In the genomic region with DNA sequence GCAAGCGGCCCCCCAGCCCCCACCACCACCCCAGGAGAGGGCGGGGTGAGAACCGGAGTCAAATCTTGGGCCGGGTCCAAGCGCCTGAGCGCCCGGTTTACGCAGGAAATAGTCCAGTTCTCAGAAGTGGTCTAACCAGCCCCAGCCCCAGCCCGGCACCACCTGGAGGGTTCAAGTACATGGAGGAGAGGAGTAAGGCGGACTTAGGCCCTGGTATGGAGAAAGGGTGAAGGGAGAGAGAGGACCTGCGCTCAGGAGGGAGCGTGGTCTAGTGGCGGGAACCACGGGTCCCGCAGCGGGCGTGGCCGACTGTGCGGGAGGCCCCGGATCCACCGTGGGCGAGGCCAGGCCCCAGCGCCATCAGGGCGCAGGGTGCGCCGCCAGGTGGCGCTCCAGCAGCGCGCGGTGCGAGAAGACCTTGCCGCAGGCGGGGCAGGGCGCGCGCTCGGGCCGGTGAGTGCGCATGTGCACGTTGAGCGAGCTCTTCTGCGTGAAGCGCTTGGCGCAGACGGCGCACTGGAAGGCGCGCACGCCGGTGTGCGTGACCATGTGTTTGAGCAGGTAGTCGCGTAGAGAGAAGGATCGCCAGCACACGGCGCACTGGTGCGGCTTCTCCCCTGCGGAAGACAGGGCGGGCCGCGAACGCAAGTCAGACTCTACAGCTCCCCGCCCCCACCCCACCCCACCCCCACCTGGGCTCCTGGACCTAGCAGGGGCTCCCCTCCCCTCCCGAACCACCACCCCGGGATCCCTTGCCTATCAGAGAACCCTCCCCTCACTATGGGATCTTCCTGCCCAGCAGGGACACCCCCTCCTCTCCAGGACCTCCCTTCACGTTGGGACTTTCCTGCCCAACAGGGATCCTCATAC, we compare ENCODE assay signal across 1 cellular context.
TF ChIP-seq lines count a peak whose summit lies in the region.

No MANE protein-coding gene starts in this region.

TF ChIP-seq in K562, 482 proteins besides CTCF, POLR2A, EP300 and RAD21 (continued from another document and continues in another):
- TF ChIP-seq, protein P1, sequence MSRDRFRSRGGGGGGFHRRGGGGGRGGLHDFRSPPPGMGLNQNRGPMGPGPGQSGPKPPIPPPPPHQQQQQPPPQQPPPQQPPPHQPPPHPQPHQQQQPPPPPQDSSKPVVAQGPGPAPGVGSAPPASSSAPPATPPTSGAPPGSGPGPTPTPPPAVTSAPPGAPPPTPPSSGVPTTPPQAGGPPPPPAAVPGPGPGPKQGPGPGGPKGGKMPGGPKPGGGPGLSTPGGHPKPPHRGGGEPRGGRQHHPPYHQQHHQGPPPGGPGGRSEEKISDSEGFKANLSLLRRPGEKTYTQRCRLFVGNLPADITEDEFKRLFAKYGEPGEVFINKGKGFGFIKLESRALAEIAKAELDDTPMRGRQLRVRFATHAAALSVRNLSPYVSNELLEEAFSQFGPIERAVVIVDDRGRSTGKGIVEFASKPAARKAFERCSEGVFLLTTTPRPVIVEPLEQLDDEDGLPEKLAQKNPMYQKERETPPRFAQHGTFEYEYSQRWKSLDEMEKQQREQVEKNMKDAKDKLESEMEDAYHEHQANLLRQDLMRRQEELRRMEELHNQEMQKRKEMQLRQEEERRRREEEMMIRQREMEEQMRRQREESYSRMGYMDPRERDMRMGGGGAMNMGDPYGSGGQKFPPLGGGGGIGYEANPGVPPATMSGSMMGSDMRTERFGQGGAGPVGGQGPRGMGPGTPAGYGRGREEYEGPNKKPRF (IDR thresholded peaks at IDR 0.05; ENCODE audit: low read depth, low read length): no peak
- TF ChIP-seq ZNF347 (CRISPR knock-in tag; IDR thresholded peaks at IDR 0.05; ENCODE audit: low read depth): no peak
- TF ChIP-seq, protein P2, sequence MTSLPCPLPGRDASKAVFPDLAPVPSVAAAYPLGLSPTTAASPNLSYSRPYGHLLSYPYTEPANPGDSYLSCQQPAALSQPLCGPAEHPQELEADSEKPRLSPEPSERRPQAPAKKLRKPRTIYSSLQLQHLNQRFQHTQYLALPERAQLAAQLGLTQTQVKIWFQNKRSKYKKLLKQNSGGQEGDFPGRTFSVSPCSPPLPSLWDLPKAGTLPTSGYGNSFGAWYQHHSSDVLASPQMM (CRISPR knock-in tag; IDR thresholded peaks at IDR 0.05): no peak
- no peak for TF ChIP-seq CBX3 (IDR thresholded peaks at IDR 0.05; ENCODE audit: borderline replicate concordance in 1 of 2, low read length in 2 of 2)
- no peak for TF ChIP-seq ZNF253 (CRISPR knock-in tag; conservative IDR thresholded peaks at IDR 0.05)
- peak; percentile 51 for TF ChIP-seq U2AF1 (optimal IDR thresholded peaks at IDR 0.05; ENCODE audit: low read depth, low read length)
- no peak for TF ChIP-seq RBM39 (optimal IDR thresholded peaks at IDR 0.05; ENCODE audit: low read depth, low read length)
- 0 out of 4 replicates have a peak, but pooled peaks of 1 of the 2 experiments have one; percentile 51 for TF ChIP-seq RCOR1 (IDR thresholded peaks at IDR 0.05; ENCODE audit: borderline replicate concordance in 1 of 2, low read depth in 2 of 2, low read length in 2 of 2)
- TF ChIP-seq ARID2 (IDR thresholded peaks at IDR 0.05): no peak
- TF ChIP-seq CAMTA2 (CRISPR knock-in tag; conservative IDR thresholded peaks at IDR 0.05): no peak
- TF ChIP-seq SREBF1 (IDR thresholded peaks at IDR 0.05; ENCODE audit: borderline replicate concordance, low read depth, low read length): no peak
- peak; percentile 53 for TF ChIP-seq HNRNPK (IDR thresholded peaks at IDR 0.05; ENCODE audit: low read depth, low read length, poor library complexity, severe bottlenecking)
- TF ChIP-seq, protein P3, sequence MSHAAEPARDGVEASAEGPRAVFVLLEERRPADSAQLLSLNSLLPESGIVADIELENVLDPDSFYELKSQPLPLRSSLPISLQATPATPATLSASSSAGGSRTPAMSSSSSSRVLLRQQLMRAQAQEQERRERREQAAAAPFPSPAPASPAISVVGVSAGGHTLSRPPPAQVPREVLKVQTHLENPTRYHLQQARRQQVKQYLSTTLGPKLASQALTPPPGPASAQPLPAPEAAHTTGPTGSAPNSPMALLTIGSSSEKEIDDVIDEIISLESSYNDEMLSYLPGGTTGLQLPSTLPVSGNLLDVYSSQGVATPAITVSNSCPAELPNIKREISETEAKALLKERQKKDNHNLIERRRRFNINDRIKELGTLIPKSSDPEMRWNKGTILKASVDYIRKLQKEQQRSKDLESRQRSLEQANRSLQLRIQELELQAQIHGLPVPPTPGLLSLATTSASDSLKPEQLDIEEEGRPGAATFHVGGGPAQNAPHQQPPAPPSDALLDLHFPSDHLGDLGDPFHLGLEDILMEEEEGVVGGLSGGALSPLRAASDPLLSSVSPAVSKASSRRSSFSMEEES (CRISPR knock-in tag; IDR thresholded peaks at IDR 0.05): no peak
- TF ChIP-seq ZNF175 (CRISPR knock-in tag; IDR thresholded peaks at IDR 0.05; ENCODE audit: low read depth): no peak
- TF ChIP-seq SAFB2 (IDR thresholded peaks at IDR 0.05; ENCODE audit: borderline replicate concordance, low read depth, low read length, severe bottlenecking): no peak
- no peak for TF ChIP-seq ZNF785 (CRISPR knock-in tag; IDR thresholded peaks at IDR 0.05)
- TF ChIP-seq MCM3 (IDR thresholded peaks at IDR 0.05): no peak
- TF ChIP-seq, protein P4, sequence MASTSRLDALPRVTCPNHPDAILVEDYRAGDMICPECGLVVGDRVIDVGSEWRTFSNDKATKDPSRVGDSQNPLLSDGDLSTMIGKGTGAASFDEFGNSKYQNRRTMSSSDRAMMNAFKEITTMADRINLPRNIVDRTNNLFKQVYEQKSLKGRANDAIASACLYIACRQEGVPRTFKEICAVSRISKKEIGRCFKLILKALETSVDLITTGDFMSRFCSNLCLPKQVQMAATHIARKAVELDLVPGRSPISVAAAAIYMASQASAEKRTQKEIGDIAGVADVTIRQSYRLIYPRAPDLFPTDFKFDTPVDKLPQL (IDR thresholded peaks at IDR 0.05; ENCODE audit: extremely low read depth, insufficient read length): no peak
- TF ChIP-seq ZC3H11A (IDR thresholded peaks at IDR 0.05; ENCODE audit: low read depth, low read length): no peak
- TF ChIP-seq, protein P5, sequence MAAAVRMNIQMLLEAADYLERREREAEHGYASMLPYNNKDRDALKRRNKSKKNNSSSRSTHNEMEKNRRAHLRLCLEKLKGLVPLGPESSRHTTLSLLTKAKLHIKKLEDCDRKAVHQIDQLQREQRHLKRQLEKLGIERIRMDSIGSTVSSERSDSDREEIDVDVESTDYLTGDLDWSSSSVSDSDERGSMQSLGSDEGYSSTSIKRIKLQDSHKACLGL (CRISPR knock-in tag; IDR thresholded peaks at IDR 0.05; ENCODE audit: borderline replicate concordance, poor library complexity, severe bottlenecking): no peak
- TF ChIP-seq, protein P6, sequence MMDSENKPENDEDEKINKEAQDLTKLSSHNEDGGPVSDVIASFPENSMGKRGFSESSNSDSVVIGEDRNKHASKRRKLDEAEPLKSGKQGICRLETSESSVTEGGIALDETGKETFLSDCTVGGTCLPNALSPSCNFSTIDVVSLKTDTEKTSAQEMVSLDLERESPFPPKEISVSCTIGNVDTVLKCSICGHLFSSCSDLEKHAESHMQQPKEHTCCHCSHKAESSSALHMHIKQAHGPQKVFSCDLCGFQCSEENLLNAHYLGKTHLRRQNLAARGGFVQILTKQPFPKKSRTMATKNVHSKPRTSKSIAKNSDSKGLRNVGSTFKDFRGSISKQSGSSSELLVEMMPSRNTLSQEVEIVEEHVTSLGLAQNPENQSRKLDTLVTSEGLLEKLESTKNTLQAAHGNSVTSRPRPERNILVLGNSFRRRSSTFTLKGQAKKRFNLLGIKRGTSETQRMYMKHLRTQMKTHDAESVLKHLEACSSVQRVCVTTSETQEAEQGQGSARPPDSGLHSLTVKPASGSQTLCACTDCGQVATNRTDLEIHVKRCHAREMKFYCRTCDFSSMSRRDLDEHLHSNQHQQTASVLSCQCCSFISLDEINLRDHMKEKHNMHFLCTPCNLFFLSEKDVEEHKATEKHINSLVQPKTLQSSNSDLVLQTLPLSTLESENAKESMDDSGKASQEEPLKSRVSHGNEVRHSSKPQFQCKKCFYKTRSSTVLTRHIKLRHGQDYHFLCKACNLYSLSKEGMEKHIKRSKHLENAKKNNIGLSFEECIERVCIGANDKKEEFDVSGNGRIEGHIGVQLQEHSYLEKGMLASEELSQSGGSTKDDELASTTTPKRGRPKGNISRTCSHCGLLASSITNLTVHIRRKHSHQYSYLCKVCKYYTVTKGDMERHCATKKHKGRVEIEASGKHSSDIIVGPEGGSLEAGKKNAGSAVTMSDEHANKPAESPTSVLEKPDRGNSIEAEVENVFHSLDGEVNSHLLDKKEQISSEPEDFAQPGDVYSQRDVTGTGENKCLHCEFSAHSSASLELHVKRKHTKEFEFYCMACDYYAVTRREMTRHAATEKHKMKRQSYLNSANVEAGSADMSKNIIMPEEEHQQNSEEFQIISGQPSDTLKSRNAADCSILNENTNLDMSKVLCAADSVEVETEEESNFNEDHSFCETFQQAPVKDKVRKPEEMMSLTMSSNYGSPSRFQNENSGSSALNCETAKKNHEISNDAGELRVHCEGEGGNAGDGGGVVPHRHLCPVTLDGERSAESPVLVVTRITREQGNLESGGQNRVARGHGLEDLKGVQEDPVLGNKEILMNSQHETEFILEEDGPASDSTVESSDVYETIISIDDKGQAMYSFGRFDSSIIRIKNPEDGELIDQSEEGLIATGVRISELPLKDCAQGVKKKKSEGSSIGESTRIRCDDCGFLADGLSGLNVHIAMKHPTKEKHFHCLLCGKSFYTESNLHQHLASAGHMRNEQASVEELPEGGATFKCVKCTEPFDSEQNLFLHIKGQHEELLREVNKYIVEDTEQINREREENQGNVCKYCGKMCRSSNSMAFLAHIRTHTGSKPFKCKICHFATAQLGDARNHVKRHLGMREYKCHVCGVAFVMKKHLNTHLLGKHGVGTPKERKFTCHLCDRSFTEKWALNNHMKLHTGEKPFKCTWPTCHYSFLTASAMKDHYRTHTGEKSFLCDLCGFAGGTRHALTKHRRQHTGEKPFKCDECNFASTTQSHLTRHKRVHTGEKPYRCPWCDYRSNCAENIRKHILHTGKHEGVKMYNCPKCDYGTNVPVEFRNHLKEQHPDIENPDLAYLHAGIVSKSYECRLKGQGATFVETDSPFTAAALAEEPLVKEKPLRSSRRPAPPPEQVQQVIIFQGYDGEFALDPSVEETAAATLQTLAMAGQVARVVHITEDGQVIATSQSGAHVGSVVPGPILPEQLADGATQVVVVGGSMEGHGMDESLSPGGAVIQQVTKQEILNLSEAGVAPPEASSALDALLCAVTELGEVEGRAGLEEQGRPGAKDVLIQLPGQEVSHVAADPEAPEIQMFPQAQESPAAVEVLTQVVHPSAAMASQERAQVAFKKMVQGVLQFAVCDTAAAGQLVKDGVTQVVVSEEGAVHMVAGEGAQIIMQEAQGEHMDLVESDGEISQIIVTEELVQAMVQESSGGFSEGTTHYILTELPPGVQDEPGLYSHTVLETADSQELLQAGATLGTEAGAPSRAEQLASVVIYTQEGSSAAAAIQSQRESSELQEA (IDR thresholded peaks at IDR 0.05; ENCODE audit: low read depth): no peak
- TF ChIP-seq ZNF780A (CRISPR knock-in tag; IDR thresholded peaks at IDR 0.05): no peak
- no peak for TF ChIP-seq ZNF79 (CRISPR knock-in tag; IDR thresholded peaks at IDR 0.05; ENCODE audit: low read depth)
- no peak for TF ChIP-seq ZNF586 (CRISPR knock-in tag; conservative IDR thresholded peaks at IDR 0.05)
- TF ChIP-seq, protein P7, sequence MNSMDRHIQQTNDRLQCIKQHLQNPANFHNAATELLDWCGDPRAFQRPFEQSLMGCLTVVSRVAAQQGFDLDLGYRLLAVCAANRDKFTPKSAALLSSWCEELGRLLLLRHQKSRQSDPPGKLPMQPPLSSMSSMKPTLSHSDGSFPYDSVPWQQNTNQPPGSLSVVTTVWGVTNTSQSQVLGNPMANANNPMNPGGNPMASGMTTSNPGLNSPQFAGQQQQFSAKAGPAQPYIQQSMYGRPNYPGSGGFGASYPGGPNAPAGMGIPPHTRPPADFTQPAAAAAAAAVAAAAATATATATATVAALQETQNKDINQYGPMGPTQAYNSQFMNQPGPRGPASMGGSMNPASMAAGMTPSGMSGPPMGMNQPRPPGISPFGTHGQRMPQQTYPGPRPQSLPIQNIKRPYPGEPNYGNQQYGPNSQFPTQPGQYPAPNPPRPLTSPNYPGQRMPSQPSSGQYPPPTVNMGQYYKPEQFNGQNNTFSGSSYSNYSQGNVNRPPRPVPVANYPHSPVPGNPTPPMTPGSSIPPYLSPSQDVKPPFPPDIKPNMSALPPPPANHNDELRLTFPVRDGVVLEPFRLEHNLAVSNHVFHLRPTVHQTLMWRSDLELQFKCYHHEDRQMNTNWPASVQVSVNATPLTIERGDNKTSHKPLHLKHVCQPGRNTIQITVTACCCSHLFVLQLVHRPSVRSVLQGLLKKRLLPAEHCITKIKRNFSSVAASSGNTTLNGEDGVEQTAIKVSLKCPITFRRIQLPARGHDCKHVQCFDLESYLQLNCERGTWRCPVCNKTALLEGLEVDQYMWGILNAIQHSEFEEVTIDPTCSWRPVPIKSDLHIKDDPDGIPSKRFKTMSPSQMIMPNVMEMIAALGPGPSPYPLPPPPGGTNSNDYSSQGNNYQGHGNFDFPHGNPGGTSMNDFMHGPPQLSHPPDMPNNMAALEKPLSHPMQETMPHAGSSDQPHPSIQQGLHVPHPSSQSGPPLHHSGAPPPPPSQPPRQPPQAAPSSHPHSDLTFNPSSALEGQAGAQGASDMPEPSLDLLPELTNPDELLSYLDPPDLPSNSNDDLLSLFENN (IDR thresholded peaks at IDR 0.05; ENCODE audit: low read depth in 2 of 2, low read length in 2 of 2): no peak
- TF ChIP-seq DPF2 (IDR thresholded peaks at IDR 0.05): 0 out of 2 replicates have a peak, but pooled peaks have one; percentile 11
- no peak for TF ChIP-seq HEY1 (CRISPR knock-in tag; IDR thresholded peaks at IDR 0.05; ENCODE audit: borderline replicate concordance)
- TF ChIP-seq, protein P8, sequence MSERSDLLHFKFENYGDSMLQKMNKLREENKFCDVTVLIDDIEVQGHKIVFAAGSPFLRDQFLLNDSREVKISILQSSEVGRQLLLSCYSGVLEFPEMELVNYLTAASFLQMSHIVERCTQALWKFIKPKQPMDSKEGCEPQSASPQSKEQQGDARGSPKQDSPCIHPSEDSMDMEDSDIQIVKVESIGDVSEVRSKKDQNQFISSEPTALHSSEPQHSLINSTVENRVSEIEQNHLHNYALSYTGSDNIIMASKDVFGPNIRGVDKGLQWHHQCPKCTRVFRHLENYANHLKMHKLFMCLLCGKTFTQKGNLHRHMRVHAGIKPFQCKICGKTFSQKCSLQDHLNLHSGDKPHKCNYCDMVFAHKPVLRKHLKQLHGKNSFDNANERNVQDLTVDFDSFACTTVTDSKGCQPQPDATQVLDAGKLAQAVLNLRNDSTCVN (CRISPR knock-in tag; IDR thresholded peaks at IDR 0.05): no peak
- TF ChIP-seq SMARCA4 (IDR thresholded peaks at IDR 0.05): no peak
- TF ChIP-seq BCOR (IDR thresholded peaks at IDR 0.05): no peak
- TF ChIP-seq ZNF217 (CRISPR knock-in tag; IDR thresholded peaks at IDR 0.05): no peak
- TF ChIP-seq, protein P9, sequence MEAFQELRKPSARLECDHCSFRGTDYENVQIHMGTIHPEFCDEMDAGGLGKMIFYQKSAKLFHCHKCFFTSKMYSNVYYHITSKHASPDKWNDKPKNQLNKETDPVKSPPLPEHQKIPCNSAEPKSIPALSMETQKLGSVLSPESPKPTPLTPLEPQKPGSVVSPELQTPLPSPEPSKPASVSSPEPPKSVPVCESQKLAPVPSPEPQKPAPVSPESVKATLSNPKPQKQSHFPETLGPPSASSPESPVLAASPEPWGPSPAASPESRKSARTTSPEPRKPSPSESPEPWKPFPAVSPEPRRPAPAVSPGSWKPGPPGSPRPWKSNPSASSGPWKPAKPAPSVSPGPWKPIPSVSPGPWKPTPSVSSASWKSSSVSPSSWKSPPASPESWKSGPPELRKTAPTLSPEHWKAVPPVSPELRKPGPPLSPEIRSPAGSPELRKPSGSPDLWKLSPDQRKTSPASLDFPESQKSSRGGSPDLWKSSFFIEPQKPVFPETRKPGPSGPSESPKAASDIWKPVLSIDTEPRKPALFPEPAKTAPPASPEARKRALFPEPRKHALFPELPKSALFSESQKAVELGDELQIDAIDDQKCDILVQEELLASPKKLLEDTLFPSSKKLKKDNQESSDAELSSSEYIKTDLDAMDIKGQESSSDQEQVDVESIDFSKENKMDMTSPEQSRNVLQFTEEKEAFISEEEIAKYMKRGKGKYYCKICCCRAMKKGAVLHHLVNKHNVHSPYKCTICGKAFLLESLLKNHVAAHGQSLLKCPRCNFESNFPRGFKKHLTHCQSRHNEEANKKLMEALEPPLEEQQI (IDR thresholded peaks at IDR 0.05): no peak
- no peak; the same call in 1 of the 2 replicates for TF ChIP-seq NR3C1 (CRISPR knock-in tag; IDR thresholded peaks at IDR 0.05)
